ENCODE assay signal across 8 cellular contexts in genomic region chr21:45140346-45140940, GRCh38.
A peak's percentile ranks its signal among the peaks of the same experiment; 100 is the strongest.
DNase-seq lines count a peak whose midpoint lies in the region; ATAC-seq, FAIRE-seq and TF ChIP-seq lines count a peak whose summit lies in the region.

No MANE protein-coding gene starts in this region.

- H3K4me3 ChIP-seq in SU-DHL-6 (ENCODE audit: insufficient read depth, low read length, poor library complexity, severe bottlenecking) (no peak overlapping the region), astrocyte (ENCODE audit: insufficient read depth, low read depth, low read length) (no peak overlapping the region), right cardiac atrium (ENCODE audit: low read length) (no peak overlapping the region), sigmoid colon (no peak overlapping the region)

- no peak for TF ChIP-seq EP300 in sigmoid colon (IDR thresholded peaks at IDR 0.05)

- peak; percentile 47 for TF ChIP-seq CTCF in SU-DHL-6 (IDR thresholded peaks at IDR 0.05; ENCODE audit: insufficient read depth, low read length, poor library complexity, severe bottlenecking)
- TF ChIP-seq CTCF in astrocyte (IDR thresholded peaks at IDR 0.05; ENCODE audit: insufficient read depth, low read depth, low read length) = peak; percentile 90
- peak; percentile 68 to 83 (median 76) for TF ChIP-seq CTCF in sigmoid colon (IDR thresholded peaks at IDR 0.05)

- H3K27me3 ChIP-seq in SU-DHL-6 (ENCODE audit: low read length) (no peaks in the 10 kb centered on the region), astrocyte (ENCODE audit: insufficient read depth, low read length) (no peaks in the 10 kb centered on the region), right cardiac atrium (ENCODE audit: control insufficient read depth, insufficient read depth) (no peaks in the 10 kb centered on the region), sigmoid colon (no peaks in the 10 kb centered on the region)

- H3K9ac ChIP-seq in SU-DHL-6 (ENCODE audit: low read length) = no peak overlapping the region
- H3K9ac ChIP-seq in astrocyte (ENCODE audit: low read length) = no peak overlapping the region

- no peaks in the 10 kb centered on the region for H3K9me3 Mint-ChIP-seq in astrocyte (ENCODE audit: unreplicated experiment)

- H3K36me3 ChIP-seq in SU-DHL-6 (ENCODE audit: low read length) (no peaks in the 10 kb centered on the region), astrocyte (ENCODE audit: insufficient read depth, low read length) (no peaks in the 10 kb centered on the region), sigmoid colon (peaks cover 0 to 24% (median 2%) of the 10 kb centered on the region in 4 donors)

- no peaks in the 10 kb centered on the region for H3K9me3 ChIP-seq in SU-DHL-6 (ENCODE audit: insufficient read depth, low read length)
- H3K9me3 ChIP-seq in astrocyte (ENCODE audit: insufficient read depth, low read depth, low read length) = no peaks in the 10 kb centered on the region
- no peaks in the 10 kb centered on the region for H3K9me3 ChIP-seq in right cardiac atrium (ENCODE audit: control insufficient read depth, low read length)
- H3K9me3 ChIP-seq in sigmoid colon = no peaks in the 10 kb centered on the region

- no peaks in the 10 kb centered on the region for H3F3A ChIP-seq in SU-DHL-6 (ENCODE audit: insufficient read depth)

- no peak for TF ChIP-seq POLR2A in sigmoid colon (IDR thresholded peaks at IDR 0.05)

- H3K36me3 Mint-ChIP-seq in astrocyte (ENCODE audit: low read depth, unreplicated experiment) = peaks cover 5% of the 10 kb centered on the region

- intact Hi-C loops in right cardiac atrium (cut with DNase I) (loop anchor here in 1 of 4 donors (5.0 kb wide), 1 partner anchor 193 kb away; no protein-coding TSS in a partner anchor), sigmoid colon (cut with DNase I) (loop anchor here (5.0 kb wide), 1 partner anchor 297 kb away; no protein-coding TSS in a partner anchor)

- 24% methylated on average over 9 of the region's 9 CpGs for WGBS in right cardiac atrium
- WGBS in sigmoid colon, 2 donors = 23 to 31% methylated on average over 9 of the region's 9 CpGs

- no peaks in the 10 kb centered on the region for H3K9me2 ChIP-seq in SU-DHL-6 (replicated peaks; ENCODE audit: insufficient read depth, low read length)

- ATAC-seq in right cardiac atrium (peak; percentile 83 to 90), HG03025 (IDR thresholded peaks at IDR 0.05; ENCODE audit: low FRiP score, unreplicated experiment) (no peak)

- H2AFZ ChIP-seq in SU-DHL-6 (ENCODE audit: low read depth, low read length, severe bottlenecking) (no peak overlapping the region), astrocyte (ENCODE audit: low read depth, low read length) (no peak overlapping the region)

- FAIRE-seq in astrocyte (lab: Jason Lieb, UNC) = peak; percentile 49

- H3K79me2 ChIP-seq in SU-DHL-6 (ENCODE audit: insufficient read depth, low read length) (no peaks in the 10 kb centered on the region), astrocyte (ENCODE audit: insufficient read depth, low read length) (no peaks in the 10 kb centered on the region)

- H3K27ac Mint-ChIP-seq in astrocyte (ENCODE audit: unreplicated experiment) = peak overlapping the region; percentile 34

- H3K4me1 ChIP-seq in astrocyte (ENCODE audit: insufficient read depth, low read length) = peaks cover 29% of the 10 kb centered on the region
- no peaks in the 10 kb centered on the region for H3K4me1 ChIP-seq in right cardiac atrium (ENCODE audit: control insufficient read depth, insufficient read depth, low read length)
- H3K4me1 ChIP-seq in sigmoid colon = peaks cover 4 to 48% (median 26%) of the 10 kb centered on the region in 4 donors

- H3K4me2 ChIP-seq in SU-DHL-6 (ENCODE audit: low read depth, low read length, poor library complexity, severe bottlenecking) (no peak overlapping the region), astrocyte (ENCODE audit: low read length) (no peak overlapping the region)

- H3K27me3 Mint-ChIP-seq in astrocyte (ENCODE audit: low read depth, unreplicated experiment) = no peaks in the 10 kb centered on the region

- no peak overlapping the region for H3K27ac ChIP-seq in SU-DHL-6 (ENCODE audit: low read depth, low read length)
- no peak overlapping the region for H3K27ac ChIP-seq in astrocyte (ENCODE audit: low read depth, low read length)
- H3K27ac ChIP-seq in right cardiac atrium (ENCODE audit: low read length) = no peak overlapping the region
- H3K27ac ChIP-seq in sigmoid colon = peak overlapping the region in 2 of 4 donors; percentile 24 to 47

- peak overlapping the region; percentile 7 for H3K4me3 Mint-ChIP-seq in astrocyte (ENCODE audit: unreplicated experiment)

- H4K20me1 ChIP-seq in SU-DHL-6 (ENCODE audit: low read depth, low read length) = no peaks in the 10 kb centered on the region
- peaks cover 29% of the 10 kb centered on the region for H4K20me1 ChIP-seq in astrocyte (ENCODE audit: insufficient read depth, low read length)

- peaks cover 32% of the 10 kb centered on the region for H3K4me1 Mint-ChIP-seq in astrocyte (ENCODE audit: low read depth, unreplicated experiment)

- DNase-seq in DMS 273 treated with DMSO at 0.1 percent for 48 hours (lab: John Stamatoyannopoulos, UW) = peak; percentile 85
- peak; percentile 97 for DNase-seq in H4 (ENCODE audit: low spot score)
- DNase-seq in NCI-H1436 treated with DMSO at 0.1 percent for 48 hours (lab: John Stamatoyannopoulos, UW) = peak; percentile 13
- DNase-seq in astrocyte (ENCODE audit: low read depth) = peak; percentile 91
- peak; percentile 81 to 89 (median 85) for DNase-seq in right cardiac atrium
- DNase-seq in sigmoid colon = peak; percentile 87

Comparison
In these comparisons a context has a peak if more than half of its experiments do, and no peak if none do; other contexts are left out.
1. DNase-seq: peak in every context shown above with its lines; median percentile 97 in H4; 91 in astrocyte; 87 in sigmoid colon; 85 in DMS 273 treated with DMSO at 0.1 percent for 48 hours; 85 in right cardiac atrium; 13 in NCI-H1436 treated with DMSO at 0.1 percent for 48 hours.